8 cellular contexts compared by ENCODE assay signal in genomic region chr20:41249781-41250281, GRCh38.
DNase-seq lines count a peak whose midpoint lies in the region; ATAC-seq and TF ChIP-seq lines count a peak whose summit lies in the region.

No MANE protein-coding gene starts in this region.

- peak overlapping the region; percentile 94 for H3K27ac ChIP-seq in left ventricle myocardium inferior (replicated peaks)

- ATAC-seq in Right ventricle myocardium superior (ENCODE audit: poor library complexity), result peak; percentile 27
- ATAC-seq in sciatic nerve, result peak; percentile 49
- no peak for ATAC-seq in GM18870 (IDR thresholded peaks at IDR 0.05; ENCODE audit: unreplicated experiment)
- ATAC-seq in HG03135 (IDR thresholded peaks at IDR 0.05; ENCODE audit: unreplicated experiment), result no peak
- ATAC-seq in GM21526 (IDR thresholded peaks at IDR 0.05; ENCODE audit: low FRiP score, unreplicated experiment), result no peak

- no peak overlapping the region for H3K4me3 ChIP-seq in left ventricle myocardium inferior

- peaks cover 63% of the 10 kb centered on the region for H3K4me1 ChIP-seq in left ventricle myocardium inferior

- DNase-seq in Right ventricle myocardium superior (no peak), cardiac septum (ENCODE audit: low spot score) (no peak), UCSD-AML1 (lab: John Stamatoyannopoulos, UW; ENCODE audit: unreplicated experiment) (peak; percentile 41), left ventricle myocardium inferior (no peak), sciatic nerve (ENCODE audit: low spot score) (no peak)

- no peaks in the 10 kb centered on the region for H3K36me3 ChIP-seq in left ventricle myocardium inferior

- intact Hi-C loops in Right ventricle myocardium superior (cut with DNase I) (no loop called here), cardiac septum (cut with DNase I) (loop anchor here (5.0 kb wide), 3 partner anchors 67 to 87 kb away; partner anchors contain the start of gene ZHX3), left ventricle myocardium inferior (cut with micrococcal nuclease) (no loop called here), sciatic nerve (cut with DNase I) (loop anchor here (10.0 kb wide), 1 partner anchor 85 kb away; no protein-coding TSS in a partner anchor)

- no peaks in the 10 kb centered on the region for H3K9me3 ChIP-seq in left ventricle myocardium inferior (replicated peaks)

- TF ChIP-seq CTCF in left ventricle myocardium inferior (IDR thresholded peaks at IDR 0.05; ENCODE audit: borderline replicate concordance), result peak; percentile 45

- H3K27me3 ChIP-seq in left ventricle myocardium inferior (ENCODE audit: low read depth), result no peaks in the 10 kb centered on the region

Comparison
In these comparisons a context has a peak if more than half of its experiments do, and no peak if none do; other contexts are left out.
1. intact Hi-C loops: an anchor here in cardiac septum (5.0 kb wide) and sciatic nerve (10.0 kb wide); none called in Right ventricle myocardium superior and left ventricle myocardium inferior.
2. ATAC-seq: peak in Right ventricle myocardium superior (single experiment) and sciatic nerve (single experiment); none in GM18870 (single experiment), HG03135 (single experiment) and GM21526 (single experiment).